27 cellular contexts compared by ENCODE assay signal in genomic region chr6:119126826-119127225, GRCh38.
"Had no signal": no experiment of that assay in that cellular context is flagged by ENCODE, and none has a peak within 500 bp of the region (broad histone marks: within the 10 kb centered on the region; RNA-seq: fewer than 3 reads in every experiment).

No MANE protein-coding gene starts in this region.

- H3K36me3 ChIP-seq: heart right ventricle, left ventricle myocardium inferior, pancreas, prostate gland, stomach, thyroid gland, transverse colon, upper lobe of right lung had no signal

- H3K4me3 Mint-ChIP-seq: naive thymus-derived CD8-positive, alpha-beta T cell; nephron; neural crest cell; stimulated activated naive B cell treated with anti-CD40 and anti-IgM and Interleukin-4, amounts not matched to agents 10 μg/mL and 1 μg/mL and 100 μg/mL, for 72 hours had no signal

- H3K4me3 ChIP-seq: heart right ventricle, hepatocyte, left ventricle myocardium inferior, lung, mucosa of descending colon, pancreas, prostate gland, stomach, testis, thyroid gland, transverse colon, upper lobe of right lung had no signal

- H3K27me3 ChIP-seq: heart right ventricle, hepatocyte, pancreas, stomach, testis, thyroid gland, transverse colon, upper lobe of right lung had no signal

- H3K9me3 Mint-ChIP-seq: naive thymus-derived CD8-positive, alpha-beta T cell; neural crest cell; stimulated activated naive B cell treated with anti-CD40 and anti-IgM and Interleukin-4, amounts not matched to agents 10 μg/mL and 1 μg/mL and 100 μg/mL, for 72 hours had no signal

- H3K27ac Mint-ChIP-seq: naive thymus-derived CD8-positive, alpha-beta T cell; nephron; stimulated activated naive B cell treated with anti-CD40 and anti-IgM and Interleukin-4, amounts not matched to agents 10 μg/mL and 1 μg/mL and 100 μg/mL, for 72 hours had no signal

- H3K27me3 Mint-ChIP-seq: stimulated activated naive B cell treated with anti-CD40 and anti-IgM and Interleukin-4, amounts not matched to agents 10 μg/mL and 1 μg/mL and 100 μg/mL, for 72 hours had no signal

- H3K27ac ChIP-seq: heart right ventricle, hepatocyte, left ventricle myocardium inferior, pancreas, prostate gland, stomach, testis, thyroid gland, transverse colon, upper lobe of right lung had no signal

- H3K36me3 Mint-ChIP-seq: naive thymus-derived CD8-positive, alpha-beta T cell; stimulated activated naive B cell treated with anti-CD40 and anti-IgM and Interleukin-4, amounts not matched to agents 10 μg/mL and 1 μg/mL and 100 μg/mL, for 72 hours had no signal

- H3K79me2 ChIP-seq: hepatocyte had no signal

- DNase-seq: heart right ventricle; islet precursor cell; left ventricle myocardium inferior; midbrain; mucosa of descending colon; naive thymus-derived CD8-positive, alpha-beta T cell; nucleus accumbens; pancreas; retina; right cardiac atrium; small intestine; stimulated activated CD4-positive, alpha-beta T cell treated with anti-CD3 and anti-CD28 coated beads, Interleukin-12 subunit alpha, Interleukin-12 subunit beta, amount 100 ng/mL, for 4 hours; stimulated activated CD4-positive, alpha-beta T cell treated with anti-CD3 and anti-CD28 coated beads, Interleukin-15, amount 100 ng/mL, for 24 hours; stimulated activated CD4-positive, alpha-beta T cell treated with anti-CD3 and anti-CD28 coated beads, Interleukin-2, amount 100 ng/mL, for 24 hours; stimulated activated CD4-positive, alpha-beta T cell treated with anti-CD3 and anti-CD28 coated beads, Interleukin-4, amount 100 ng/mL, for 1 hour; stimulated activated naive B cell treated with anti-CD40 and anti-IgM and Interleukin-4, amounts not matched to agents 10 μg/mL and 1 μg/mL and 100 μg/mL, for 72 hours; stimulated activated naive CD8-positive, alpha-beta T cell treated with anti-CD3 and anti-CD28 coated beads, Interleukin-15, Interleukin-2, amounts not matched to agents 100 U/mL and 50 U/mL, for 24 hours; stomach; testis; thyroid gland; transverse colon; upper lobe of right lung had no signal

- H3K4me2 ChIP-seq: hepatocyte had no signal

- H3K4me1 ChIP-seq: prostate gland, testis, thyroid gland had no signal

- H3K9me3 ChIP-seq: left ventricle myocardium inferior, mucosa of descending colon, pancreas, prostate gland, stomach, testis, thyroid gland, transverse colon, upper lobe of right lung had no signal

- H2AFZ ChIP-seq: hepatocyte had no signal
